In genomic region chr6:151179321-151179720, GRCh38 we compare ENCODE assay signal across 17 cellular contexts.
DNase-seq lines count a peak whose midpoint lies in the region; ATAC-seq and TF ChIP-seq lines count a peak whose summit lies in the region.
"Had no signal": no experiment of that assay in that cellular context is flagged by ENCODE, and none has a peak within 500 bp of the region (broad histone marks: within the 10 kb centered on the region; RNA-seq: fewer than 3 reads in every experiment).

No MANE protein-coding gene starts in this region.

- TF ChIP-seq CTCF in AG09309 (IDR thresholded peaks at IDR 0.05; ENCODE audit: control insufficient read depth, insufficient read depth, low read depth, low read length, missing control alignments) (no peak), HFF-Myc (IDR thresholded peaks at IDR 0.05; ENCODE audit: low read depth, low read length, missing control alignments) (no peak), foreskin keratinocyte (conservative IDR thresholded peaks at IDR 0.05) (no peak)

- ATAC-seq in foreskin keratinocyte, result peak; percentile 53
- no peak for ATAC-seq in esophagus mucosa

- no peak overlapping the region for H3K4me3 ChIP-seq in AG09309 (ENCODE audit: control insufficient read depth, low read depth, low read length)
- H3K4me3 ChIP-seq in HFF-Myc (replicated peaks; ENCODE audit: low read depth, low read length), result no peak overlapping the region
- H3K4me3 ChIP-seq: ovary, SJSA1 had no signal

- no peak overlapping the region for H3K27ac ChIP-seq in foreskin keratinocyte
- H3K27ac ChIP-seq: ovary, SJSA1 had no signal

- peak; percentile 68 for DNase-seq in AG09309 (ENCODE audit: low read depth)
- DNase-seq in HFF-Myc (ENCODE audit: extremely low read depth, low read depth), result peak; percentile 20
- peak; percentile 91 for DNase-seq in astrocyte of the hippocampus (ENCODE audit: low read depth, low spot score)
- peak; percentile 59 to 75 for DNase-seq in foreskin keratinocyte
- DNase-seq in NCI-H146 (lab: John Stamatoyannopoulos, UW), result no peak
- no peak for DNase-seq in NCI-H2107 (lab: John Stamatoyannopoulos, UW)
- no peak for DNase-seq in NCI-H526 treated with DMSO at 0.1 percent for 48 hours (lab: John Stamatoyannopoulos, UW)
- DNase-seq: activated CD4-positive, alpha-beta T cell treated with anti-CD3 and anti-CD28 coated beads, Interleukin-2, amount 50 U/mL, for 48 hours; activated T-cell treated with anti-CD3 and anti-CD28 coated beads, Interleukin-2, amount 50 U/mL, for 48 hours; AML-193; aorta; H7; islet precursor cell; NCI-H2171 treated with DMSO at 0.1 percent for 48 hours; ovary had no signal

- H3K27me3 ChIP-seq in foreskin keratinocyte, result no peaks in the 10 kb centered on the region
- H3K27me3 ChIP-seq: ovary, SJSA1 had no signal

- no peaks in the 10 kb centered on the region for H3K4me1 ChIP-seq in foreskin keratinocyte
- H3K4me1 ChIP-seq: SJSA1 had no signal

Comparison
In these comparisons a context has a peak if more than half of its experiments do, and no peak if none do; other contexts are left out.
1. DNase-seq: peak in AG09309 (single experiment), HFF-Myc (single experiment), astrocyte of the hippocampus (single experiment) and foreskin keratinocyte (2 of 2); none in NCI-H146 (single experiment), NCI-H2107 (single experiment) and NCI-H526 treated with DMSO at 0.1 percent for 48 hours (single experiment).